8 cellular contexts compared by ENCODE assay signal in the genomic region with DNA sequence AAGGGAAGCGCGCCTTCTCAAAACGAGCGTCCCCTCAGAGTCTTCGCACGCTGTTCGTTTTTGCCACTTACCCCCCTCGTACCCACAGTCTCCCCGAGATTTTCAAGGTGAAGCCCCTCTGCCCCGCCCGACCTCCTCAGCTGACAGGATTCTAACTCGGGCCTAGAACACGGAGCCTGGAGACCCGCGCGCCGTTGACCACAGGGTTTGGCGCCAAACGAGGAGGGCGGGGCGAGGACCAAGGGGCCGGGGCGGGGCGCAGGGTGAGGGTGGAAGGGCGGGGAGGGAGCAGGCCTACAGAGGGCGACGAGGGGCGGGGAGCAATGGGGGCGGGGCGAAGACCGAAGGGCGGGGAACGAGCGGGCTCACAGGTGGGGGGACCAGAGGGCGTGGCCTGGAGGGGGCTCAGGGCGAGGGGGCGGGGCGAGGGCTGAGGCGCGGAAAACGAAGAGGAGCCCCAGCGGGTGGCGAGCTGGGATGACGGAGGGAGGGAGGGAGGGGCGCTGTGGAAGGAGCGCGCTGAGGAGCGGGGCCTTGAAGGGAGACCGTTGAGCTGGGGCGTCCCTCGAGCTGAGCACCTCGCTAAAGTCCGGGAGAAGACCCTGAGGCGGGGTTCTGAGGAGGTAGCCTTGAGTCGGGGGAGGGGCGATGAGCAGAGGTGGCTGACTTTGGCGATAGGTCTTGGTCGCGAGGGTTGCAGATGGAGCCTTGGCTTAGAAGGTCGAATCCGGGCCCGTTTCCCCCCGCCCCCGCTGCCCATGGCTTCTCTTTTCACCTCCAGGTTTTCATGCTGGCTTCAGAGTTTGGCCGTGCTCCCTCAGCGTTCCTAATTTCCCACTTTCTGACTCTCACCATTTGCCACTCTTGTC. TPM values are rescaled to one million over a fixed set of nuclear protein-coding genes. Genes with fewer than 3 reads are reported as not detected.
DNase-seq lines count a peak whose midpoint lies in the region; ATAC-seq and TF ChIP-seq lines count a peak whose summit lies in the region.

A gene with protein sequence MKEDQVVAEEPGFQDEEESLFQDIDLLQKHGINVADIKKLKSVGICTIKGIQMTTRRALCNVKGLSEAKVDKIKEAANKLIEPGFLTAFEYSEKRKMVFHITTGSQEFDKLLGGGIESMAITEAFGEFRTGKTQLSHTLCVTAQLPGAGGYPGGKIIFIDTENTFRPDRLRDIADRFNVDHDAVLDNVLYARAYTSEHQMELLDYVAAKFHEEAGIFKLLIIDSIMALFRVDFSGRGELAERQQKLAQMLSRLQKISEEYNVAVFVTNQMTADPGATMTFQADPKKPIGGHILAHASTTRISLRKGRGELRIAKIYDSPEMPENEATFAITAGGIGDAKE (minus strand): TSS at position 212 of the 869 bp plus-strand sequence. CDS start 1,927 bp downstream, outside the sequence.

- H3K4me3 ChIP-seq in cardiac fibroblast (replicated peaks in 1 of 2; ENCODE audit: low read depth in 2 of 2, low read length in 2 of 2) = peak within 1 kb of the TSS; percentile 70 to 71
- peak within 1 kb of the TSS; percentile 67 for H3K4me3 ChIP-seq in smooth muscle cell

- H3K4me2 ChIP-seq in smooth muscle cell = peak within 1 kb of the TSS; percentile 95

- no peaks in the 10 kb centered on the region for H3K9me3 ChIP-seq in smooth muscle cell (replicated peaks; ENCODE audit: low read depth)

- WGBS in smooth muscle cell (ENCODE audit: low lambda C conversion rate) = 2% methylated on average over 20 of the region's 66 CpGs

- H3K36me3 Mint-ChIP-seq in immature natural killer cell = no peaks in the 10 kb centered on the region

- H3K79me2 ChIP-seq in smooth muscle cell (ENCODE audit: low read depth) = no peaks in the 10 kb centered on the region

- H3K27me3 ChIP-seq in smooth muscle cell (ENCODE audit: low read depth) = peaks cover 6% of the 10 kb centered on the region

- ATAC-seq in HG02759 (IDR thresholded peaks at IDR 0.05; ENCODE audit: unreplicated experiment) (peak; percentile 70), GM21528 (IDR thresholded peaks at IDR 0.05; ENCODE audit: low FRiP score, unreplicated experiment) (no peak)

- no peaks in the 10 kb centered on the region for H3K9me3 Mint-ChIP-seq in immature natural killer cell

- H3K4me3 Mint-ChIP-seq in immature natural killer cell = peak within 1 kb of the TSS; percentile 82 to 97 (median 92)

- peaks cover 7% of the 10 kb centered on the region for H3K4me1 ChIP-seq in smooth muscle cell (ENCODE audit: low read depth)

- no peak within 1 kb of the TSS for H3K27ac ChIP-seq in smooth muscle cell (ENCODE audit: low read depth)

- H4K20me1 ChIP-seq in smooth muscle cell (ENCODE audit: low read depth) = no peaks in the 10 kb centered on the region

- peak within 1 kb of the TSS; percentile 71 to 93 (median 86) for H3K27ac Mint-ChIP-seq in immature natural killer cell

- peak within 1 kb of the TSS; percentile 95 for H2AFZ ChIP-seq in smooth muscle cell (ENCODE audit: low read depth)

- H3K4me1 Mint-ChIP-seq in immature natural killer cell = peaks cover 15 to 18% of the 10 kb centered on the region in 2 donors

- peaks cover 1 to 8% (median 3%) of the 10 kb centered on the region in 3 donors for H3K27me3 Mint-ChIP-seq in immature natural killer cell (ENCODE audit: low read depth in 3 of 3)

- no peaks in the 10 kb centered on the region for H3K36me3 ChIP-seq in smooth muscle cell (ENCODE audit: low read depth)

- DNase-seq in Daoy (ENCODE audit: low read depth) (peak; percentile 90), NCI-H2227 treated with DMSO at 0.1 percent for 48 hours (lab: John Stamatoyannopoulos, UW) (peak; percentile 38), cardiac fibroblast (ENCODE audit: low read depth in 2 of 2) (peak; percentile 78 to 90), immature natural killer cell (peak; percentile 82 to 87 (median 86)), smooth muscle cell (lab: John Stamatoyannopoulos, UW; ENCODE audit: unreplicated experiment) (peak; percentile 95)
- peak; percentile 89 for DNase-seq in activated CD4-positive, CD25-positive, alpha-beta regulatory T cell treated with anti-CD3 and anti-CD28 coated beads, Interleukin-2, amount 50 U/mL, for 16 hours (ENCODE audit: low read depth, low spot score)

- no peak for TF ChIP-seq CTCF in cardiac fibroblast (IDR thresholded peaks at IDR 0.05; ENCODE audit: low read depth, low read length)
- TF ChIP-seq CTCF in smooth muscle cell (IDR thresholded peaks at IDR 0.05; ENCODE audit: borderline replicate concordance, insufficient read depth, poor library complexity, severe bottlenecking) = no peak

- peaks cover 17% of the 10 kb centered on the region for H3F3A ChIP-seq in smooth muscle cell (ENCODE audit: low read depth)

- peak within 1 kb of the TSS; percentile 37 for H3K9ac ChIP-seq in smooth muscle cell (ENCODE audit: low read depth)

RNA-seq across cellular contexts. Expression of the gene that starts here (rescaled TPM):
- 0.06 TPM in 1 of 2 replicates, not detected in the other for total RNA-seq in Daoy (2014; rRNA removed; shearing (Covaris generic))
- 1 to 10 TPM in 1 of 3 donors, under 1 TPM in 1, not detected in 1; 0.33 to 1.5 TPM for polyA plus RNA-seq in immature natural killer cell
- 0.13 and 0.81 TPM in 2 replicates for total RNA-seq in smooth muscle cell
- polyA plus RNA-seq in smooth muscle cell = 0.77 and 1.1 TPM in 2 replicates

Comparison
In these comparisons a context has a peak if more than half of its experiments do, and no peak if none do; other contexts are left out.
1. Peak in DNase-seq in Daoy; RNA of the gene not detected or under 1 TPM.
2. DNase-seq: peak in every context shown above with its lines; median percentile 95 in smooth muscle cell; 90 in Daoy; 89 in activated CD4-positive, CD25-positive, alpha-beta regulatory T cell treated with anti-CD3 and anti-CD28 coated beads, Interleukin-2, amount 50 U/mL, for 16 hours; 86 in immature natural killer cell; 84 in cardiac fibroblast; 38 in NCI-H2227 treated with DMSO at 0.1 percent for 48 hours.